26 cellular contexts compared by ENCODE assay signal in the genomic region with DNA sequence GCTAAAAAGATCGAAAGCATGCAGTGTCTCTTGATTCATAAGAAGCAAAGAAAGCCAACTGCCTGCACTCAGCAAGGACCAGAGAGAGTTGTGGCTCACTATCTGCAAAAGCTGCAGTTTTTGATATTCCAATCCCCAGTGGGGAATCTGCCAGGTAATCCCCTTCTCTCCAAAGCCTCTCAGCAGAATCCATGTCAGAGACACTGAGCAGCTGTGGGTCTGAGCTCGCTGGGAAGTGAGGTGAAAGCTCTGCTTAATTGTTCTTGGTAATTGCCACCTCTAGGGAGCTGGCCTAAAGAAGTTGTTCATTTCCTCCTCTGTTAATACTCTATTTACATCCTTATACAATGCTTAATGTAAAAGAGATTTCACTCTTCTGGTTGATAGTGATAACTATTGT.
"Had no signal": no experiment of that assay in that cellular context is flagged by ENCODE, and none has a peak within 500 bp of the region (broad histone marks: within the 10 kb centered on the region; RNA-seq: fewer than 3 reads in every experiment).

No MANE protein-coding gene starts in this region.

- ATAC-seq: foreskin keratinocyte; gastroesophageal sphincter; heart left ventricle; left cardiac atrium; left lung; naive thymus-derived CD4-positive, alpha-beta T cell; sciatic nerve; stimulated activated memory B cell treated with anti-CD40 and anti-IgM and Interleukin-4, amounts not matched to agents 10 μg/mL and 1 μg/mL and 100 μg/mL, for 72 hours; stimulated activated naive CD8-positive, alpha-beta T cell treated with anti-CD3 and anti-CD28 coated beads, Interleukin-15, Interleukin-2, amounts not matched to agents 100 U/mL and 50 U/mL, for 24 hours had no signal

- DNase-seq: colonic mucosa; effector CD8-positive, alpha-beta T cell; foreskin keratinocyte; heart left ventricle; left cardiac atrium; left lung; mesenchymal stem cell; midbrain; naive thymus-derived CD4-positive, alpha-beta T cell; nucleus accumbens; stimulated activated CD4-positive, alpha-beta T cell treated with anti-CD3 and anti-CD28 coated beads, Interleukin-2, amount 100 ng/mL, for 24 hours; stimulated activated CD4-positive, alpha-beta T cell treated with anti-CD3 and anti-CD28 coated beads, Interleukin-4, amount 100 ng/mL, for 4 hours; stimulated activated naive CD8-positive, alpha-beta T cell treated with anti-CD3 and anti-CD28 coated beads, Interleukin-15, Interleukin-2, amounts not matched to agents 100 U/mL and 50 U/mL, for 24 hours; substantia nigra; testis; tibial artery had no signal

- H3K4me3 ChIP-seq: colonic mucosa, esophagus muscularis mucosa, gastroesophageal sphincter, heart left ventricle, hepatocyte, left lung, prostate gland, right atrium auricular region, testis, tibial artery had no signal

- H3K36me3 Mint-ChIP-seq: naive thymus-derived CD4-positive, alpha-beta T cell; stimulated activated memory B cell treated with anti-CD40 and anti-IgM and Interleukin-4, amounts not matched to agents 10 μg/mL and 1 μg/mL and 100 μg/mL, for 72 hours; type B pancreatic cell had no signal

- H3K4me3 Mint-ChIP-seq: dendritic cell treated with granulocyte-macrophage colony-stimulating factor and Interleukin-4, amounts not matched to agents 40 ng/mL and 50 ng/mL, for 4 days; naive thymus-derived CD4-positive, alpha-beta T cell; nephron; stimulated activated memory B cell treated with anti-CD40 and anti-IgM and Interleukin-4, amounts not matched to agents 10 μg/mL and 1 μg/mL and 100 μg/mL, for 72 hours; type B pancreatic cell had no signal

- H3K27ac Mint-ChIP-seq: dendritic cell treated with granulocyte-macrophage colony-stimulating factor and Interleukin-4, amounts not matched to agents 40 ng/mL and 50 ng/mL, for 4 days; naive thymus-derived CD4-positive, alpha-beta T cell; nephron; stimulated activated memory B cell treated with anti-CD40 and anti-IgM and Interleukin-4, amounts not matched to agents 10 μg/mL and 1 μg/mL and 100 μg/mL, for 72 hours; type B pancreatic cell had no signal

- H2AFZ ChIP-seq: hepatocyte had no signal

- H3K27me3 ChIP-seq: colonic mucosa, esophagus muscularis mucosa, foreskin keratinocyte, gastroesophageal sphincter, heart left ventricle, hepatocyte, left lung, right atrium auricular region, testis, tibial artery had no signal

- H3K79me2 ChIP-seq: hepatocyte had no signal

- H3K27me3 Mint-ChIP-seq: dendritic cell treated with granulocyte-macrophage colony-stimulating factor and Interleukin-4, amounts not matched to agents 40 ng/mL and 50 ng/mL, for 4 days; naive thymus-derived CD4-positive, alpha-beta T cell; stimulated activated memory B cell treated with anti-CD40 and anti-IgM and Interleukin-4, amounts not matched to agents 10 μg/mL and 1 μg/mL and 100 μg/mL, for 72 hours; type B pancreatic cell had no signal

- H3K4me2 ChIP-seq: hepatocyte had no signal

- H3K27ac ChIP-seq: colonic mucosa, esophagus muscularis mucosa, foreskin keratinocyte, gastroesophageal sphincter, heart left ventricle, hepatocyte, left lung, prostate gland, right atrium auricular region, testis, tibial artery had no signal

- H3K9me3 ChIP-seq: colonic mucosa, esophagus muscularis mucosa, prostate gland, right atrium auricular region, testis, tibial artery had no signal

- H3K4me1 Mint-ChIP-seq: naive thymus-derived CD4-positive, alpha-beta T cell; nephron; stimulated activated memory B cell treated with anti-CD40 and anti-IgM and Interleukin-4, amounts not matched to agents 10 μg/mL and 1 μg/mL and 100 μg/mL, for 72 hours had no signal

- H3K9me3 Mint-ChIP-seq: type B pancreatic cell had no signal

- H3K4me1 ChIP-seq: colonic mucosa, esophagus muscularis mucosa, foreskin keratinocyte, gastroesophageal sphincter, heart left ventricle, left lung, prostate gland, right atrium auricular region, testis, tibial artery had no signal

- H3K36me3 ChIP-seq: colonic mucosa, esophagus muscularis mucosa, gastroesophageal sphincter, heart left ventricle, left lung, prostate gland, right atrium auricular region, tibial artery had no signal
